In genomic region chr19:57321164-57321563, GRCh38 we compare ENCODE assay signal across 8 cellular contexts. TPM values are rescaled to one million over a fixed set of nuclear protein-coding genes. Genes with fewer than 3 reads are reported as not detected.
A peak's percentile ranks its signal among the peaks of the same experiment; 100 is the strongest.
DNase-seq lines count a peak whose midpoint lies in the region; ATAC-seq and TF ChIP-seq lines count a peak whose summit lies in the region.

No MANE protein-coding gene starts in this region.

- peaks cover 17% of the 10 kb centered on the region for H3K27me3 Mint-ChIP-seq in progenitor cell of endocrine pancreas

- peak overlapping the region; percentile 93 for H3K4me3 Mint-ChIP-seq in progenitor cell of endocrine pancreas (ENCODE audit: low read depth)

- peaks cover 13% of the 10 kb centered on the region for H3K36me3 ChIP-seq in PC-9 (ENCODE audit: low read depth)

- no peaks in the 10 kb centered on the region for H3K27me3 ChIP-seq in PC-9 (ENCODE audit: insufficient read depth, low read depth)

- H4K20me1 ChIP-seq in PC-9 (ENCODE audit: insufficient read depth), result no peaks in the 10 kb centered on the region

- no peaks in the 10 kb centered on the region for H3K9me3 ChIP-seq in PC-9 (ENCODE audit: insufficient read depth, low read depth)

- H3K4me3 ChIP-seq in GM12865 (ENCODE audit: low read depth, low read length), result peak overlapping the region; percentile 81
- peak overlapping the region; percentile 91 for H3K4me3 ChIP-seq in PC-9
- peak overlapping the region; percentile 77 for H3K4me3 ChIP-seq in epithelial cell of proximal tubule (ENCODE audit: low read depth, low read length)

- H3K4me2 ChIP-seq in PC-9, result peak overlapping the region; percentile 100

- H3K27ac ChIP-seq in PC-9, result peak overlapping the region; percentile 51; the same call in 1 of the 2 replicates

- H3F3A ChIP-seq in PC-9 (ENCODE audit: insufficient read depth, low read depth), result peaks cover 4% of the 10 kb centered on the region; the same call in 1 of the 2 replicates

- peaks cover 2% of the 10 kb centered on the region for H3K36me3 Mint-ChIP-seq in progenitor cell of endocrine pancreas (ENCODE audit: insufficient read depth)

- intact Hi-C loops in PC-9 (cut with micrococcal nuclease; ENCODE audit: unreplicated experiment), result no loop called here

- H3K9me2 ChIP-seq in PC-9 (ENCODE audit: insufficient read depth), result no peaks in the 10 kb centered on the region

- ATAC-seq in GM19351 (IDR thresholded peaks at IDR 0.05; ENCODE audit: unreplicated experiment), result no peak
- ATAC-seq in GM18909 (IDR thresholded peaks at IDR 0.05; ENCODE audit: poor library complexity, unreplicated experiment), result no peak
- no peak for ATAC-seq in HG03280 (IDR thresholded peaks at IDR 0.05; ENCODE audit: unreplicated experiment)

- H3K79me2 ChIP-seq in PC-9 (ENCODE audit: low read depth), result peaks cover 32% of the 10 kb centered on the region

- TF ChIP-seq CTCF in GM12865 (IDR thresholded peaks at IDR 0.05; ENCODE audit: insufficient read depth, low read depth, low read length, missing control alignments) (no peak), PC-9 (conservative IDR thresholded peaks at IDR 0.05) (no peak), epithelial cell of proximal tubule (conservative IDR thresholded peaks at IDR 0.05; ENCODE audit: low read depth, low read length) (no peak), progenitor cell of endocrine pancreas (IDR thresholded peaks at IDR 0.05; ENCODE audit: unreplicated experiment) (no peak)

- CTCF ChIA-PET in PC-9 (lab: Charles Lee), result interaction anchor here (0.6 kb wide), 1 partner anchor 22 kb away, joined by 3 read pairs; no protein-coding TSS in a partner anchor

- H3K27ac Mint-ChIP-seq in progenitor cell of endocrine pancreas, result peak overlapping the region; percentile 99

- no peak for DNase-seq in GM12865 (ENCODE audit: low read depth)
- no peak for DNase-seq in PC-9
- no peak for DNase-seq in epithelial cell of proximal tubule (ENCODE audit: low read depth)
- DNase-seq in progenitor cell of endocrine pancreas (ENCODE audit: low spot score, unreplicated experiment), result no peak
- no peak for DNase-seq in NCI-H146 (lab: John Stamatoyannopoulos, UW)

- no peaks in the 10 kb centered on the region for H3K9me3 Mint-ChIP-seq in progenitor cell of endocrine pancreas (ENCODE audit: low read depth)

- H2AFZ ChIP-seq in PC-9, result peak overlapping the region; percentile 99; the same call in 1 of the 2 replicates

- POLR2A ChIA-PET in PC-9 (lab: Charles Lee; ENCODE audit: unreplicated experiment), result interaction anchor here (0.6 to 0.7 kb wide), 3 partner anchors 11 to 80 kb away, joined by 3 to 7 read pairs (median 3); no protein-coding TSS in a partner anchor

- H3K4me1 Mint-ChIP-seq in progenitor cell of endocrine pancreas (ENCODE audit: low read depth), result peaks cover 20% of the 10 kb centered on the region

- no TSS peak for BruUV-seq in PC-9 (replicated peaks; lab: Mats Ljungman, UMichigan)

- H3K4me1 ChIP-seq in PC-9 (replicated peaks; ENCODE audit: insufficient read depth), result peaks cover 19% of the 10 kb centered on the region

RNA-seq across cellular contexts. Expression of gene ZNF543, which starts 0.9 kb away (rescaled TPM):
- total RNA-seq in PC-9 (2021), result 8.9 and 9.5 TPM in 2 replicates
- 4.2 and 5.7 TPM in 2 replicates for total RNA-seq in epithelial cell of proximal tubule
- 10.1 and 10.5 TPM in 2 replicates for total RNA-seq in progenitor cell of endocrine pancreas

RNA-seq across cellular contexts. Expression of gene ZNF304, which starts 29.9 kb away (rescaled TPM):
- total RNA-seq in PC-9 (2021) (10.9 and 11.4 TPM in 2 replicates), epithelial cell of proximal tubule (2.7 and 5.8 TPM in 2 replicates), progenitor cell of endocrine pancreas (11.8 TPM in 2 replicates)

RNA-seq across cellular contexts. Expression of gene ZNF460, which starts 40.9 kb away (rescaled TPM):
- total RNA-seq in PC-9 (2021), result 84.0 and 94.2 TPM in 2 replicates
- 17.0 and 30.3 TPM in 2 replicates for total RNA-seq in epithelial cell of proximal tubule
- 58.3 and 61.3 TPM in 2 replicates for total RNA-seq in progenitor cell of endocrine pancreas

RNA-seq across cellular contexts. Expression of gene TRAPPC2B, which starts 42.2 kb away (rescaled TPM):
- total RNA-seq in PC-9 (2021) (14.1 and 15.3 TPM in 2 replicates), epithelial cell of proximal tubule (14.8 and 36.2 TPM in 2 replicates), progenitor cell of endocrine pancreas (12.9 and 13.9 TPM in 2 replicates)

RNA-seq across cellular contexts. Expression of gene ZNF547, which starts 42.2 kb away (rescaled TPM):
- total RNA-seq in PC-9 (2021), result 3.1 and 6.0 TPM in 2 replicates
- total RNA-seq in epithelial cell of proximal tubule, result 1.3 and 3.4 TPM in 2 replicates
- 5.7 and 6.1 TPM in 2 replicates for total RNA-seq in progenitor cell of endocrine pancreas
